25 cellular contexts compared by ENCODE assay signal in genomic region chr22:31481129-31481528, GRCh38. TPM values are rescaled to one million over a fixed set of nuclear protein-coding genes. Genes with fewer than 3 reads are reported as not detected.
DNase-seq lines count a peak whose midpoint lies in the region; ATAC-seq, FAIRE-seq and TF ChIP-seq lines count a peak whose summit lies in the region.
"Had no signal": no experiment of that assay in that cellular context is flagged by ENCODE, and none has a peak within 500 bp of the region (broad histone marks: within the 10 kb centered on the region; RNA-seq: fewer than 3 reads in every experiment).

No MANE protein-coding gene starts in this region.

- H3K9me1 ChIP-seq in K562 (ENCODE audit: control insufficient read depth, insufficient read depth, low read length), result no peaks in the 10 kb centered on the region

- H3K4me1 Mint-ChIP-seq in WTC11, result no peaks in the 10 kb centered on the region

- intact Hi-C loops in K562 (cut with micrococcal nuclease) (no loop called here), breast epithelium (cut with DNase I; ENCODE audit: low total_unique reads) (no loop called here)

- DNase-seq in WTC11 (ENCODE audit: low spot score), result no peak
- DNase-seq in K562 (ENCODE audit: extremely low read depth in 1 of 4, low spot score in 3 of 4), result no peak
- no peak for DNase-seq in breast epithelium (ENCODE audit: low spot score in 2 of 2)
- no peak for DNase-seq in SHP77 (lab: John Stamatoyannopoulos, UW)
- DNase-seq: AML-193; Caco-2; CD4-positive, alpha-beta T cell; CD8-positive, alpha-beta T cell; DMS 273 treated with DMSO at 0.1 percent for 48 hours; DMS153; DMS53; DMS79; DND-41; EL; GDM1 had no signal

- no TSS peak for BruUV-seq in K562 (replicated peaks; lab: Mats Ljungman, UMichigan)

- no peaks in the 10 kb centered on the region for H3K9me3 Mint-ChIP-seq in WTC11
- H3K9me3 Mint-ChIP-seq: CD4-positive, alpha-beta T cell; CD8-positive, alpha-beta T cell had no signal

- no peaks in the 10 kb centered on the region for H4K20me1 ChIP-seq in K562 (replicated peaks; ENCODE audit: control insufficient read depth, insufficient read depth, low read length)

- H3K4me3 Mint-ChIP-seq in WTC11, result no peak overlapping the region
- H3K4me3 Mint-ChIP-seq: B cell; CD4-positive, alpha-beta T cell; CD8-positive, alpha-beta T cell had no signal

- TF ChIP-seq POLR2A in K562 (conservative IDR thresholded peaks at IDR 0.05) (no peak), breast epithelium (IDR thresholded peaks at IDR 0.05) (no peak)

- FAIRE-seq in K562 (lab: Jason Lieb, UNC), result no peak
- FAIRE-seq: A549, GM12878, GM12892, GM18507 had no signal

- WGBS in K562 (ENCODE audit: insufficient coverage, low coverage, missing lambda C conversion rate), result 85% methylated on average over 3 of the region's 3 CpGs

- POLR2A ChIA-PET in HEK293 (lab: Yijun Ruan, JAX), result no interaction called here
- POLR2A ChIA-PET in WTC11 (lab: Charles Lee), result no interaction called here
- POLR2A ChIA-PET in K562 (lab: Yijun Ruan, JAX), result no interaction called here

- in situ Hi-C loops in K562 (cut with MboI), result no loop called here

- TF ChIP-seq EP300 in K562 (IDR thresholded peaks at IDR 0.05; ENCODE audit: low read length), result no peak

- H3K9ac ChIP-seq in K562 (ENCODE audit: insufficient read depth in 1 of 2, low read depth in 2 of 2, low read length in 2 of 2), result no peak overlapping the region
- H3K9ac ChIP-seq: BLaER1 treated with 17β-estradiol and CSF1 and Interleukin-3, amounts not matched to agents 10 nM and 100 nM had no signal

- no peaks in the 10 kb centered on the region for H3K4me1 ChIP-seq in HEK293 (ENCODE audit: control insufficient read depth, insufficient read depth, low read length)
- no peaks in the 10 kb centered on the region for H3K4me1 ChIP-seq in K562 (replicated peaks in 1 of 2; ENCODE audit: control insufficient read depth in 2 of 2, insufficient read depth in 2 of 2, low read length in 2 of 2)
- H3K4me1 ChIP-seq in breast epithelium, result no peaks in the 10 kb centered on the region
- H3K4me1 ChIP-seq: A549, Caco-2 had no signal

- no peak overlapping the region for H3K27ac Mint-ChIP-seq in WTC11
- H3K27ac Mint-ChIP-seq: B cell; CD4-positive, alpha-beta T cell; CD8-positive, alpha-beta T cell had no signal

- TF ChIP-seq RAD21 in K562 (CRISPR knock-in tag; conservative IDR thresholded peaks at IDR 0.05 in 1 of 2, IDR thresholded peaks at IDR 0.05 in 1 of 2), result no peak

- no peak overlapping the region for H3K4me3 ChIP-seq in HEK293 (ENCODE audit: low read depth, low read length)
- H3K4me3 ChIP-seq in K562, result no peak overlapping the region
- H3K4me3 ChIP-seq in breast epithelium, result no peak overlapping the region
- H3K4me3 ChIP-seq: A549; BLaER1 treated with 17β-estradiol and CSF1 and Interleukin-3, amounts not matched to agents 10 nM and 100 nM; GM12878 had no signal

- no peak for TF ChIP-seq CTCF in HEK293 (tag by site-specific recombination; IDR thresholded peaks at IDR 0.05)
- TF ChIP-seq CTCF in WTC11 (IDR thresholded peaks at IDR 0.05), result no peak
- no peak for TF ChIP-seq CTCF in K562 (IDR thresholded peaks at IDR 0.05 in 2 of 3, conservative IDR thresholded peaks at IDR 0.05 in 1 of 3; ENCODE audit: insufficient read depth in 2 of 3, low read depth in 1 of 3, low read length in 3 of 3)
- TF ChIP-seq CTCF in breast epithelium (IDR thresholded peaks at IDR 0.05), result no peak

- CTCF ChIA-PET in HEK293 (lab: Yijun Ruan, JAX) (no interaction called here), WTC11 (lab: Charles Lee) (no interaction called here), K562 (lab: Yijun Ruan, JAX; ENCODE audit: low intra/inter-chr PET ratio) (no interaction called here)

- no peak overlapping the region for H3K4me2 ChIP-seq in K562 (ENCODE audit: insufficient read depth, low read length)
- H3K4me2 ChIP-seq: A549; BLaER1 treated with 17β-estradiol and CSF1 and Interleukin-3, amounts not matched to agents 10 nM and 100 nM had no signal

- no peaks in the 10 kb centered on the region for H3K27me3 Mint-ChIP-seq in WTC11 (ENCODE audit: low read depth)
- H3K27me3 Mint-ChIP-seq: B cell; CD4-positive, alpha-beta T cell had no signal

- H3K9me3 ChIP-seq in HEK293 (ENCODE audit: control insufficient read depth, insufficient read depth, low read depth, low read length) (no peaks in the 10 kb centered on the region), K562 (replicated peaks; ENCODE audit: control insufficient read depth, insufficient read depth, low read depth, low read length) (no peaks in the 10 kb centered on the region), breast epithelium (no peaks in the 10 kb centered on the region)
- H3K9me3 ChIP-seq: A549; BLaER1 treated with 17β-estradiol and CSF1 and Interleukin-3, amounts not matched to agents 10 nM and 100 nM; Caco-2 had no signal

- no peaks in the 10 kb centered on the region for H3K27me3 ChIP-seq in K562 (ENCODE audit: control insufficient read depth in 2 of 2, insufficient read depth in 2 of 2, low read length in 2 of 2)
- H3K27me3 ChIP-seq in breast epithelium, result no peaks in the 10 kb centered on the region
- H3K27me3 ChIP-seq: BLaER1 treated with 17β-estradiol and CSF1 and Interleukin-3, amounts not matched to agents 10 nM and 100 nM had no signal

- H3K36me3 ChIP-seq in HEK293 (ENCODE audit: control insufficient read depth in 2 of 2, insufficient read depth in 1 of 2, low read length in 2 of 2), result peaks cover 82 to 89% of the 10 kb centered on the region in 2 experiments
- peaks cover 68% of the 10 kb centered on the region; the same call in 2 of the 3 replicates for H3K36me3 ChIP-seq in K562 (ENCODE audit: control insufficient read depth, insufficient read depth, low read length)
- H3K36me3 ChIP-seq in breast epithelium, result no peaks in the 10 kb centered on the region

- H3K36me3 Mint-ChIP-seq in WTC11, result peaks cover 45% of the 10 kb centered on the region

- H3K27ac ChIP-seq in HEK293 (ENCODE audit: extremely low read depth, low read depth, low read length) (no peak overlapping the region), K562 (ENCODE audit: extremely low read depth, low read depth, low read length) (no peak overlapping the region), breast epithelium (no peak overlapping the region)
- H3K27ac ChIP-seq: 22Rv1; A549; BLaER1 treated with 17β-estradiol and CSF1 and Interleukin-3, amounts not matched to agents 10 nM and 100 nM; C4-2B had no signal

- H2AFZ ChIP-seq in K562 (ENCODE audit: low read depth, low read length), result no peak overlapping the region

- peaks cover 45% of the 10 kb centered on the region for H3K79me2 ChIP-seq in K562 (ENCODE audit: control insufficient read depth, insufficient read depth, low read length)

- ATAC-seq in WTC11 (no peak), K562 (no peak), esophagus mucosa (no peak)
- ATAC-seq: A549; CD8-positive, alpha-beta T cell; GM12878 had no signal

TF ChIP-seq in HEK293, 187 proteins besides CTCF, POLR2A, EP300 and RAD21:
- peak; percentile 94 for TF ChIP-seq ZNF121 (tag by site-specific recombination; IDR thresholded peaks at IDR 0.05)
- TF ChIP-seq EGR2 (tag by site-specific recombination; IDR thresholded peaks at IDR 0.05; ENCODE audit: low read depth), result no peak

TF ChIP-seq in WTC11, 78 proteins besides CTCF, POLR2A, EP300 and RAD21 (continues in another document):
- peak; percentile 67; the same call in 1 of the 2 replicates for TF ChIP-seq ZNF121 (CRISPR knock-in tag; IDR thresholded peaks at IDR 0.05)

RNA-seq across cellular contexts. Expression of gene EIF4ENIF1, which starts 8.5 kb away (rescaled TPM):
- 19.7 to 23.6 TPM (median 22.8 TPM) in 3 replicates for total RNA-seq in WTC11 (2021)
- total RNA-seq in K562 (2011; cell fraction: chromatin; rRNA removed; ENCODE audit: low replicate concordance), result 33.5 and 38.4 TPM in 2 replicates
- total RNA-seq in K562 (2011; cell fraction: nucleolus; rRNA removed), result 22.0 and 24.6 TPM in 2 replicates
- 22.9 and 24.7 TPM in 2 replicates for total RNA-seq in K562 (2011; cell fraction: nucleoplasm; rRNA removed)
- total RNA-seq in K562 (2014; rRNA removed), result 8.1 and 11.7 TPM in 2 replicates
- 11.3 and 11.7 TPM in 2 replicates for total RNA-seq in K562 (2014; rRNA removed; fragmentation: Illumina TruSeq; extraction: Trizol)
- total RNA-seq in K562 (2015; rRNA removed; fragmentation: Illumina TruSeq; extraction: Trizol), result 16.0 and 17.1 TPM in 2 replicates
- 15.9 and 17.5 TPM in 2 replicates for total RNA-seq in K562 (2021)
- 15.5 and 15.8 TPM in 2 replicates for polyA plus RNA-seq in K562 (2011; rRNA removed)
- polyA plus RNA-seq in K562 (2011; cell fraction: cytosol; rRNA removed), result 11.5 and 12.9 TPM in 2 replicates
- polyA plus RNA-seq in K562 (2011; cell fraction: nucleus; rRNA removed), result 21.7 and 29.2 TPM in 2 replicates
- polyA plus RNA-seq in K562 (2012), result 13.3 and 17.4 TPM in 2 replicates
- 15.6 and 24.9 TPM in 2 replicates for polyA plus RNA-seq in K562 (2014; fragmentation: Illumina TruSeq; extraction: Trizol)
- polyA plus RNA-seq in K562 (2014; fragmentation: Nextera tagmentation; extraction: Ambion mirVana), result 1 to 10 TPM; 2.5 to 4.1 TPM
- 16.6 and 22.4 TPM in 2 replicates for polyA plus RNA-seq in K562 (2014; rRNA removed)
- 16.8 and 20.4 TPM in 2 replicates for polyA minus RNA-seq in K562 (2011; rRNA and poly(A)+ RNA removed)
- polyA minus RNA-seq in K562 (2011; cell fraction: cytosol; rRNA and poly(A)+ RNA removed), result 9.7 and 12.4 TPM in 2 replicates
- 7.7 and 14.7 TPM in 2 replicates for polyA minus RNA-seq in K562 (2011; cell fraction: nucleus; rRNA and poly(A)+ RNA removed)
- total RNA-seq in breast epithelium, result 10 to 100 TPM; 15.2 to 23.3 (median 20.0) TPM
- 19.0 TPM for total RNA-seq in esophagus mucosa

RNA-seq across cellular contexts. Expression of gene SFI1, which starts 15.2 kb away (rescaled TPM):
- total RNA-seq in WTC11 (2021), result 37.9 to 43.6 TPM (median 38.7 TPM) in 3 replicates
- 245 and 354 TPM in 2 replicates for total RNA-seq in K562 (2011; cell fraction: chromatin; rRNA removed; ENCODE audit: low replicate concordance)
- 166 and 190 TPM in 2 replicates for total RNA-seq in K562 (2011; cell fraction: nucleolus; rRNA removed)
- 184 and 220 TPM in 2 replicates for total RNA-seq in K562 (2011; cell fraction: nucleoplasm; rRNA removed)
- 14.1 and 21.3 TPM in 2 replicates for total RNA-seq in K562 (2014; rRNA removed)
- total RNA-seq in K562 (2014; rRNA removed; fragmentation: Illumina TruSeq; extraction: Trizol), result 8.2 and 10.5 TPM in 2 replicates
- 8.8 and 10.4 TPM in 2 replicates for total RNA-seq in K562 (2015; rRNA removed; fragmentation: Illumina TruSeq; extraction: Trizol)
- total RNA-seq in K562 (2021), result 24.0 and 24.2 TPM in 2 replicates
- 15.0 and 18.7 TPM in 2 replicates for polyA plus RNA-seq in K562 (2011; rRNA removed)
- polyA plus RNA-seq in K562 (2011; cell fraction: cytosol; rRNA removed), result 8.8 TPM in 2 replicates
- polyA plus RNA-seq in K562 (2011; cell fraction: nucleus; rRNA removed), result 119 and 144 TPM in 2 replicates
- 14.6 and 28.2 TPM in 2 replicates for polyA plus RNA-seq in K562 (2012)
- polyA plus RNA-seq in K562 (2014; fragmentation: Illumina TruSeq; extraction: Trizol), result 11.8 and 16.0 TPM in 2 replicates
- polyA plus RNA-seq in K562 (2014; fragmentation: Nextera tagmentation; extraction: Ambion mirVana), result 1 to 10 TPM; 3.0 to 4.3 TPM
- 23.1 and 25.6 TPM in 2 replicates for polyA plus RNA-seq in K562 (2014; rRNA removed)
- polyA minus RNA-seq in K562 (2011; rRNA and poly(A)+ RNA removed), result 31.3 and 39.8 TPM in 2 replicates
- polyA minus RNA-seq in K562 (2011; cell fraction: cytosol; rRNA and poly(A)+ RNA removed), result 13.7 and 14.1 TPM in 2 replicates
- 46.7 and 73.1 TPM in 2 replicates for polyA minus RNA-seq in K562 (2011; cell fraction: nucleus; rRNA and poly(A)+ RNA removed)
- total RNA-seq in breast epithelium, result 10 to 100 TPM; 17.4 to 62.9 (median 42.1) TPM
- 12.5 TPM for total RNA-seq in esophagus mucosa

Comparison
In these comparisons a context has a peak if more than half of its experiments do, and no peak if none do; other contexts are left out.
1. Of the 44 proteins assayed by ChIP-seq in both K562 and HEK293: peak only in K562: none; only in HEK293: none; in both: ZNF121; in neither: 43.